28 cellular contexts compared by ENCODE assay signal in the genomic region with DNA sequence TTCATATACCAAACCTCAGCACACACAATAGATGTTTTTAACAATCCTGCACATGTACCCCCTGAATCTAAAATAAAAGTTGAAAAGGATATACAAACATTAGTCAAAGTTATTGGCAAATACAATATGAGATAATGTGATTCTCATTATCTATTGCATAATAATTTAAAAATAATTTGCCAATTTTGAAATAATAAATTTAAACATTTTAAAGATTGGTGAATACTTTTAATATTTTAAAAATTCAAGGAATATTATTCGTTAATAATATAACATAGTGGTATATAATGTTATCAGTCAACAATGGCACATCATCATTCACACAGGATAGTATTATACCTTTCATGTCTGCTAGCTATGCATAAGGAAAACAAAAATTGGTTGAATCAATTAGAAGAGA.
"Had no signal": no experiment of that assay in that cellular context is flagged by ENCODE, and none has a peak within 500 bp of the region (broad histone marks: within the 10 kb centered on the region; RNA-seq: fewer than 3 reads in every experiment).

No MANE protein-coding gene starts in this region.

- H3K27me3 ChIP-seq: colonic mucosa, esophagus squamous epithelium, gastroesophageal sphincter, heart left ventricle, left lung had no signal

- H3K9me3 Mint-ChIP-seq: effector memory CD8-positive, alpha-beta T cell had no signal

- H3K36me3 ChIP-seq: colonic mucosa, esophagus squamous epithelium, gastroesophageal sphincter, heart left ventricle, left lung, lower lobe of right lung had no signal

- FAIRE-seq: endometrium, islet of Langerhans, keratinocyte had no signal

- H3K4me1 ChIP-seq: colonic mucosa, gastroesophageal sphincter, heart left ventricle, left lung, lower lobe of right lung had no signal

- DNase-seq: colonic mucosa; cortex of kidney; effector CD8-positive, alpha-beta T cell; effector memory CD8-positive, alpha-beta T cell; endodermal cell; erythroblast; esophagus squamous epithelium; foreskin fibroblast; foreskin melanocyte; heart left ventricle; hippocampal formation; kidney glomerular epithelial cell; left colon; left lung; left ventricle myocardium superior; lower lobe of right lung; mesenchymal stem cell; mucosa of descending colon; naive B cell; naive thymus-derived CD8-positive, alpha-beta T cell had no signal

- H3K36me3 Mint-ChIP-seq: mesothelial cell of epicardium; naive B cell; naive thymus-derived CD8-positive, alpha-beta T cell had no signal

- H3K4me1 Mint-ChIP-seq: naive B cell; naive thymus-derived CD8-positive, alpha-beta T cell had no signal

- H3K27ac Mint-ChIP-seq: dendritic cell treated with granulocyte-macrophage colony-stimulating factor and Interleukin-4, amounts not matched to agents 40 ng/mL and 50 ng/mL, for 4 days; effector memory CD8-positive, alpha-beta T cell; endodermal cell; mesothelial cell of epicardium; naive B cell; naive thymus-derived CD8-positive, alpha-beta T cell had no signal

- H3K27ac ChIP-seq: colonic mucosa, epithelial cell of prostate, esophagus squamous epithelium, gastroesophageal sphincter, heart left ventricle, left lung, lower lobe of right lung had no signal

- H3K9me3 ChIP-seq: colonic mucosa, lower lobe of right lung, mucosa of descending colon had no signal

- H3K4me3 Mint-ChIP-seq: dendritic cell treated with granulocyte-macrophage colony-stimulating factor and Interleukin-4, amounts not matched to agents 40 ng/mL and 50 ng/mL, for 4 days; effector memory CD8-positive, alpha-beta T cell; endodermal cell; mesothelial cell of epicardium; naive B cell; naive thymus-derived CD8-positive, alpha-beta T cell had no signal

- H3K4me3 ChIP-seq: colonic mucosa, esophagus squamous epithelium, gastroesophageal sphincter, heart left ventricle, left lung, lower lobe of right lung, mucosa of descending colon had no signal

- ATAC-seq: effector memory CD8-positive, alpha-beta T cell; esophagus mucosa; gastroesophageal sphincter; heart left ventricle; left colon; left lung; left ventricle myocardium superior; lower lobe of right lung; mucosa of descending colon; naive thymus-derived CD8-positive, alpha-beta T cell had no signal
